Comparison of ENCODE assay signal across 8 cellular contexts in genomic region chr10:95363303-95363912, GRCh38.
DNase-seq lines count a peak whose midpoint lies in the region; ATAC-seq and TF ChIP-seq lines count a peak whose summit lies in the region.

No MANE protein-coding gene starts in this region.

- H4K20me1 ChIP-seq in DND-41 (ENCODE audit: insufficient read depth, low read length) = no peaks in the 10 kb centered on the region

- H3K27ac ChIP-seq in DND-41 (ENCODE audit: low read length) = no peak overlapping the region
- peak overlapping the region in 2 of 10 donors; percentile 8 to 75 for H3K27ac ChIP-seq in heart right ventricle
- H3K27ac ChIP-seq in sigmoid colon = peak overlapping the region; percentile 41 to 67 (median 63)

- 2 to 5% methylated on average over 2 of the region's 2 CpGs for WGBS in heart right ventricle, 2 donors
- WGBS in sigmoid colon, 2 donors = 1% methylated on average over 2 of the region's 2 CpGs

- H3K9me3 ChIP-seq in DND-41 (ENCODE audit: insufficient read depth, low read length, severe bottlenecking) = no peaks in the 10 kb centered on the region
- H3K9me3 ChIP-seq in heart right ventricle = no peaks in the 10 kb centered on the region
- H3K9me3 ChIP-seq in sigmoid colon = no peaks in the 10 kb centered on the region

- intact Hi-C loops in heart right ventricle (cut with DNase I) (loop anchor here in 8 of 10 donors (1.0 to 10.0 kb wide), 9 partner anchors 116 to 231 kb away; no protein-coding TSS in a partner anchor), sigmoid colon (cut with DNase I) (no loop called here)

- H3K9ac ChIP-seq in DND-41 (ENCODE audit: low read depth, low read length) = no peak overlapping the region

- TF ChIP-seq EP300 in sigmoid colon (IDR thresholded peaks at IDR 0.05) = no peak

- CTCF ChIA-PET in activated naive CD4-positive, alpha-beta T cell treated with anti-CD3 and anti-CD28 coated beads, Interleukin-2, amount 10 ng/mL, durations not matched to agents 7 days and 5 days (lab: Charles Lee) = interaction anchor here (0.8 to 10.6 kb wide), 18 partner anchors 11 to 229 kb away, joined by 3 to 320 read pairs (median 5); no protein-coding TSS in a partner anchor

- H3K4me1 ChIP-seq in DND-41 (ENCODE audit: insufficient read depth, low read length) = no peaks in the 10 kb centered on the region
- H3K4me1 ChIP-seq in heart right ventricle = peaks cover 0 to 52% (median 33%) of the 10 kb centered on the region in 9 donors
- H3K4me1 ChIP-seq in sigmoid colon = peaks cover 0 to 73% (median 65%) of the 10 kb centered on the region in 4 donors

- no peak for TF ChIP-seq POLR2A in sigmoid colon (IDR thresholded peaks at IDR 0.05)

- H3K4me3 Mint-ChIP-seq in activated naive CD4-positive, alpha-beta T cell treated with anti-CD3 and anti-CD28 coated beads, Interleukin-2, amount 10 ng/mL, durations not matched to agents 7 days and 5 days = no peak overlapping the region

- peak; percentile 90 for TF ChIP-seq CTCF in DND-41 (IDR thresholded peaks at IDR 0.05; ENCODE audit: borderline replicate concordance, extremely low read depth, low read length, poor library complexity, severe bottlenecking)
- TF ChIP-seq CTCF in heart right ventricle (IDR thresholded peaks at IDR 0.05) = peak; percentile 79 to 98 (median 92)
- TF ChIP-seq CTCF in sigmoid colon (IDR thresholded peaks at IDR 0.05) = peak; percentile 25 to 86 (median 84)

- H3K27me3 ChIP-seq in DND-41 (ENCODE audit: insufficient read depth, low read length, poor library complexity) = no peaks in the 10 kb centered on the region
- H3K27me3 ChIP-seq in heart right ventricle = no peaks in the 10 kb centered on the region
- no peaks in the 10 kb centered on the region for H3K27me3 ChIP-seq in sigmoid colon

- H3K36me3 ChIP-seq in DND-41 (ENCODE audit: insufficient read depth, low read length) (no peaks in the 10 kb centered on the region), heart right ventricle (peaks cover 0 to 67% (median 3%) of the 10 kb centered on the region in 9 donors), sigmoid colon (peaks cover 0 to 57% (median 26%) of the 10 kb centered on the region in 4 donors)

- H3K4me1 Mint-ChIP-seq in activated naive CD4-positive, alpha-beta T cell treated with anti-CD3 and anti-CD28 coated beads, Interleukin-2, amount 10 ng/mL, durations not matched to agents 7 days and 5 days = no peaks in the 10 kb centered on the region

- peaks cover 20% of the 10 kb centered on the region for H3K27me3 Mint-ChIP-seq in activated naive CD4-positive, alpha-beta T cell treated with anti-CD3 and anti-CD28 coated beads, Interleukin-2, amount 10 ng/mL, durations not matched to agents 7 days and 5 days

- no peaks in the 10 kb centered on the region for H3K79me2 ChIP-seq in DND-41 (ENCODE audit: insufficient read depth, low read length)

- no peaks in the 10 kb centered on the region for H3K36me3 Mint-ChIP-seq in activated naive CD4-positive, alpha-beta T cell treated with anti-CD3 and anti-CD28 coated beads, Interleukin-2, amount 10 ng/mL, durations not matched to agents 7 days and 5 days

- peak; percentile 39 for DNase-seq in DND-41
- peak; percentile 57 for DNase-seq in GM19240 (ENCODE audit: insufficient read length, low spot score)
- peak; percentile 33 for DNase-seq in NCI-H748 treated with DMSO at 0.1 percent for 48 hours (lab: John Stamatoyannopoulos, UW)
- DNase-seq in activated naive CD4-positive, alpha-beta T cell treated with anti-CD3 and anti-CD28 coated beads, Interleukin-2, amount 10 ng/mL, durations not matched to agents 7 days and 5 days = peak; percentile 68
- peak in 1 of 2 donors; percentile 60 for DNase-seq in heart right ventricle
- no peak for DNase-seq in sigmoid colon
- DNase-seq in effector CD8-positive, alpha-beta T cell (lab: John Stamatoyannopoulos, UW) = no peak

- no peak overlapping the region for H2AFZ ChIP-seq in DND-41 (ENCODE audit: low read depth, low read length)

- ATAC-seq in DND-41 (ENCODE audit: insufficient read depth, low read depth) (peak; percentile 78), HG03432 (IDR thresholded peaks at IDR 0.05; ENCODE audit: unreplicated experiment) (peak; percentile 82), heart right ventricle (peak in 5 of 8 donors; percentile 25 to 60 (median 45))

- no peak overlapping the region for H3K4me3 ChIP-seq in DND-41 (ENCODE audit: low read depth in 1 of 2, low read length in 2 of 2)
- no peak overlapping the region for H3K4me3 ChIP-seq in heart right ventricle
- no peak overlapping the region for H3K4me3 ChIP-seq in sigmoid colon

- no peak overlapping the region for H3K4me2 ChIP-seq in DND-41 (ENCODE audit: insufficient read depth, low read length)

- H3K9me3 Mint-ChIP-seq in activated naive CD4-positive, alpha-beta T cell treated with anti-CD3 and anti-CD28 coated beads, Interleukin-2, amount 10 ng/mL, durations not matched to agents 7 days and 5 days = no peaks in the 10 kb centered on the region

- H3K27ac Mint-ChIP-seq in activated naive CD4-positive, alpha-beta T cell treated with anti-CD3 and anti-CD28 coated beads, Interleukin-2, amount 10 ng/mL, durations not matched to agents 7 days and 5 days = no peak overlapping the region

Comparison
In these comparisons a context has a peak if more than half of its experiments do, and no peak if none do; other contexts are left out.
1. DNase-seq: peak in DND-41 (single experiment), GM19240 (single experiment), NCI-H748 treated with DMSO at 0.1 percent for 48 hours (single experiment) and activated naive CD4-positive, alpha-beta T cell treated with anti-CD3 and anti-CD28 coated beads, Interleukin-2, amount 10 ng/mL, durations not matched to agents 7 days and 5 days (single experiment); none in sigmoid colon (single experiment) and effector CD8-positive, alpha-beta T cell (single experiment).
2. Peak in every context shown above with its lines, with median percentiles within 50 percentile points of each other: ATAC-seq and CTCF ChIP-seq.